ENCODE assay signal across 26 cellular contexts in genomic region chr3:157754415-157754814, GRCh38.
DNase-seq lines count a peak whose midpoint lies in the region; ATAC-seq and TF ChIP-seq lines count a peak whose summit lies in the region.
"Had no signal": no experiment of that assay in that cellular context is flagged by ENCODE, and none has a peak within 500 bp of the region (broad histone marks: within the 10 kb centered on the region; RNA-seq: fewer than 3 reads in every experiment).

No MANE protein-coding gene starts in this region.

- POLR2A ChIA-PET in activated CD4-positive, alpha-beta memory T cell treated with anti-CD3 and anti-CD28 coated beads, Interleukin-2, amount 10 ng/mL, durations not matched to agents 7 days and 5 days (lab: Charles Lee), result no interaction called here

- no peak overlapping the region for H3K27ac ChIP-seq in right cardiac atrium (ENCODE audit: low read length)
- H3K27ac ChIP-seq: epithelial cell of prostate, gastrocnemius medialis, PC-9, testis, uterus had no signal

- CTCF ChIA-PET in activated CD4-positive, alpha-beta memory T cell treated with anti-CD3 and anti-CD28 coated beads, Interleukin-2, amount 10 ng/mL, durations not matched to agents 7 days and 5 days (lab: Charles Lee), result no interaction called here

- ATAC-seq in right cardiac atrium, result peak in 1 of 2 donors; percentile 45
- ATAC-seq: gastrocnemius medialis; GM12878; stimulated activated naive B cell treated with anti-CD40 and anti-IgM and Interleukin-4, amounts not matched to agents 10 μg/mL and 1 μg/mL and 100 μg/mL, for 72 hours had no signal

- H3K4me1 ChIP-seq in right cardiac atrium (ENCODE audit: control insufficient read depth, insufficient read depth, low read length), result no peaks in the 10 kb centered on the region
- H3K4me1 ChIP-seq: gastrocnemius medialis, testis, uterus had no signal

- WGBS in right cardiac atrium, result 31% methylated on average over 3 of the region's 3 CpGs

- H3K4me3 ChIP-seq in right cardiac atrium (ENCODE audit: low read length), result peak overlapping the region; percentile 15
- H3K4me3 ChIP-seq in fibroblast of pulmonary artery (replicated peaks; ENCODE audit: low read depth, low read length), result no peak overlapping the region
- H3K4me3 ChIP-seq: gastrocnemius medialis, GM12878, lung, PC-9, testis, uterus had no signal

- intact Hi-C loops in right cardiac atrium (cut with DNase I) (no loop called here), cardiac septum (cut with DNase I) (no loop called here)

- no peaks in the 10 kb centered on the region for H3K4me1 Mint-ChIP-seq in activated CD4-positive, alpha-beta memory T cell treated with anti-CD3 and anti-CD28 coated beads, Interleukin-2, amount 10 ng/mL, durations not matched to agents 7 days and 5 days
- H3K4me1 Mint-ChIP-seq: activated naive CD4-positive, alpha-beta T cell treated with anti-CD3 and anti-CD28 coated beads, Interleukin-2, amount 50 U/mL, for 24 hours; stimulated activated naive B cell treated with anti-CD40 and anti-IgM and Interleukin-4, amounts not matched to agents 10 μg/mL and 1 μg/mL and 100 μg/mL, for 72 hours had no signal

- DNase-seq in right cardiac atrium, result no peak
- DNase-seq in cardiac septum (ENCODE audit: low spot score), result no peak
- peak; percentile 85 for DNase-seq in NCI-H82 (lab: John Stamatoyannopoulos, UW)
- peak; percentile 3 for DNase-seq in fibroblast of pulmonary artery (ENCODE audit: low read depth)
- no peak for DNase-seq in activated CD8-positive, alpha-beta memory T cell treated with anti-CD3 and anti-CD28 coated beads, Interleukin-2, amount 50 U/mL, for 48 hours
- no peak for DNase-seq in activated CD4-positive, alpha-beta memory T cell treated with anti-CD3 and anti-CD28 coated beads, Interleukin-2, amount 10 ng/mL, durations not matched to agents 7 days and 5 days
- no peak for DNase-seq in DMS153 treated with DMSO at 0.1 percent for 48 hours (lab: John Stamatoyannopoulos, UW; ENCODE audit: unreplicated experiment)
- no peak for DNase-seq in AML-193 (lab: John Stamatoyannopoulos, UW)
- DNase-seq: activated CD4-positive, alpha-beta T cell treated with anti-CD3 and anti-CD28 coated beads for 4 hours; anterior cingulate cortex; caudate nucleus; CD4-positive, alpha-beta T cell; DMS79; gastrocnemius medialis; Kasumi-1; NCI-H1092; PC-9; SIG-M5; stimulated activated CD4-positive, alpha-beta T cell treated with anti-CD3 and anti-CD28 coated beads, Interleukin-2, amount 100 ng/mL, for 48 hours; stimulated activated naive B cell treated with anti-CD40 and anti-IgM and Interleukin-4, amounts not matched to agents 10 μg/mL and 1 μg/mL and 100 μg/mL, for 72 hours; testis; uterus had no signal

- no peak for TF ChIP-seq CTCF in fibroblast of pulmonary artery (IDR thresholded peaks at IDR 0.05; ENCODE audit: low read length, missing control alignments)

- H3K4me3 Mint-ChIP-seq in activated CD4-positive, alpha-beta memory T cell treated with anti-CD3 and anti-CD28 coated beads, Interleukin-2, amount 10 ng/mL, durations not matched to agents 7 days and 5 days, result no peak overlapping the region
- H3K4me3 Mint-ChIP-seq: activated naive CD4-positive, alpha-beta T cell treated with anti-CD3 and anti-CD28 coated beads, Interleukin-2, amount 50 U/mL, for 24 hours; CD4-positive, alpha-beta T cell; stimulated activated naive B cell treated with anti-CD40 and anti-IgM and Interleukin-4, amounts not matched to agents 10 μg/mL and 1 μg/mL and 100 μg/mL, for 72 hours had no signal

- no peaks in the 10 kb centered on the region for H3K9me3 ChIP-seq in right cardiac atrium (ENCODE audit: control insufficient read depth, low read length)
- H3K9me3 ChIP-seq: gastrocnemius medialis, testis, uterus had no signal

- no peaks in the 10 kb centered on the region for H3K27me3 ChIP-seq in right cardiac atrium (ENCODE audit: control insufficient read depth, insufficient read depth)
- H3K27me3 ChIP-seq: testis, uterus had no signal

- no peak overlapping the region for H3K27ac Mint-ChIP-seq in activated CD4-positive, alpha-beta memory T cell treated with anti-CD3 and anti-CD28 coated beads, Interleukin-2, amount 10 ng/mL, durations not matched to agents 7 days and 5 days
- H3K27ac Mint-ChIP-seq: activated naive CD4-positive, alpha-beta T cell treated with anti-CD3 and anti-CD28 coated beads, Interleukin-2, amount 50 U/mL, for 24 hours; CD4-positive, alpha-beta T cell; stimulated activated naive B cell treated with anti-CD40 and anti-IgM and Interleukin-4, amounts not matched to agents 10 μg/mL and 1 μg/mL and 100 μg/mL, for 72 hours had no signal

- H3K36me3 Mint-ChIP-seq in activated CD4-positive, alpha-beta memory T cell treated with anti-CD3 and anti-CD28 coated beads, Interleukin-2, amount 10 ng/mL, durations not matched to agents 7 days and 5 days (ENCODE audit: low read depth), result no peaks in the 10 kb centered on the region
- H3K36me3 Mint-ChIP-seq: activated naive CD4-positive, alpha-beta T cell treated with anti-CD3 and anti-CD28 coated beads, Interleukin-2, amount 50 U/mL, for 24 hours; stimulated activated naive B cell treated with anti-CD40 and anti-IgM and Interleukin-4, amounts not matched to agents 10 μg/mL and 1 μg/mL and 100 μg/mL, for 72 hours had no signal

- H3K9me3 Mint-ChIP-seq in activated CD4-positive, alpha-beta memory T cell treated with anti-CD3 and anti-CD28 coated beads, Interleukin-2, amount 10 ng/mL, durations not matched to agents 7 days and 5 days, result no peaks in the 10 kb centered on the region

- no peaks in the 10 kb centered on the region for H3K27me3 Mint-ChIP-seq in activated CD4-positive, alpha-beta memory T cell treated with anti-CD3 and anti-CD28 coated beads, Interleukin-2, amount 10 ng/mL, durations not matched to agents 7 days and 5 days
- H3K27me3 Mint-ChIP-seq: activated naive CD4-positive, alpha-beta T cell treated with anti-CD3 and anti-CD28 coated beads, Interleukin-2, amount 50 U/mL, for 24 hours; CD4-positive, alpha-beta T cell; stimulated activated naive B cell treated with anti-CD40 and anti-IgM and Interleukin-4, amounts not matched to agents 10 μg/mL and 1 μg/mL and 100 μg/mL, for 72 hours had no signal

Comparison
In these comparisons a context has a peak if more than half of its experiments do, and no peak if none do; other contexts are left out.
1. DNase-seq: peak in NCI-H82 (single experiment) and fibroblast of pulmonary artery (single experiment); none in right cardiac atrium (0 of 3), cardiac septum (single experiment), activated CD8-positive, alpha-beta memory T cell treated with anti-CD3 and anti-CD28 coated beads, Interleukin-2, amount 50 U/mL, for 48 hours (single experiment), activated CD4-positive, alpha-beta memory T cell treated with anti-CD3 and anti-CD28 coated beads, Interleukin-2, amount 10 ng/mL, durations not matched to agents 7 days and 5 days (single experiment), DMS153 treated with DMSO at 0.1 percent for 48 hours (single experiment) and AML-193 (0 of 2).